In genomic region chr1:149103109-149104081, GRCh38 we compare ENCODE assay signal across 8 cellular contexts. TPM values are rescaled to one million over a fixed set of nuclear protein-coding genes. Genes with fewer than 3 reads are reported as not detected.
A peak's percentile ranks its signal among the peaks of the same experiment; 100 is the strongest.
DNase-seq lines count a peak whose midpoint lies in the region; ATAC-seq lines count a peak whose summit lies in the region.
"Not testable (repeated sequence)": the region's sequence is repeated elsewhere in the genome, so short reads cannot be mapped to it uniquely, and the experiment has no call there.

TSS of gene NBPF9 (minus strand) at chr1:149103551. CDS start at chr1:149082139, 21,412 bp downstream.

- peak within 1 kb of the TSS; percentile 96 to 97 for H3K4me3 Mint-ChIP-seq in stimulated activated naive CD8-positive, alpha-beta T cell treated with anti-CD3 and anti-CD28 coated beads, Interleukin-15, amount 100 ng/mL, for 72 hours

- peak within 1 kb of the TSS; percentile 50 for H3K4me3 ChIP-seq in H7 (ENCODE audit: insufficient read depth, low read depth, low read length)

- not testable (repeated sequence) for H3K4me1 Mint-ChIP-seq in stimulated activated naive CD8-positive, alpha-beta T cell treated with anti-CD3 and anti-CD28 coated beads, Interleukin-15, amount 100 ng/mL, for 72 hours

- not testable (repeated sequence) for H3K9me3 Mint-ChIP-seq in activated naive CD4-positive, alpha-beta T cell treated with anti-CD3 and anti-CD28 coated beads, Interleukin-2, amount 50 U/mL, for 72 hours; stimulated activated naive CD8-positive, alpha-beta T cell treated with anti-CD3 and anti-CD28 coated beads, Interleukin-15, amount 100 ng/mL, for 72 hours

- DNase-seq in ELF-1 (ENCODE audit: low read depth, low spot score) (peak; percentile 57), KBM-7 (peak; percentile 30), SW480 (ENCODE audit: low spot score) (peak; percentile 22), globus pallidus (ENCODE audit: low spot score) (peak; percentile 11), nucleus accumbens (lab: John Stamatoyannopoulos, UW) (peak in 31 of 56 donors; percentile 0 to 64 (median 8))
- not testable (repeated sequence) for DNase-seq in H7
- peak; percentile 43 to 75 for DNase-seq in activated naive CD4-positive, alpha-beta T cell treated with anti-CD3 and anti-CD28 coated beads, Interleukin-2, amount 50 U/mL, for 72 hours (ENCODE audit: low spot score in 2 of 2)
- peak; percentile 39 to 53 for DNase-seq in stimulated activated naive CD8-positive, alpha-beta T cell treated with anti-CD3 and anti-CD28 coated beads, Interleukin-15, amount 100 ng/mL, for 72 hours

- peak within 1 kb of the TSS; percentile 88 to 99 for H3K27ac Mint-ChIP-seq in activated naive CD4-positive, alpha-beta T cell treated with anti-CD3 and anti-CD28 coated beads, Interleukin-2, amount 50 U/mL, for 72 hours
- H3K27ac Mint-ChIP-seq in stimulated activated naive CD8-positive, alpha-beta T cell treated with anti-CD3 and anti-CD28 coated beads, Interleukin-15, amount 100 ng/mL, for 72 hours: peak within 1 kb of the TSS; percentile 91 to 99

- not testable (repeated sequence) for H3K27me3 ChIP-seq in H7 (ENCODE audit: control insufficient read depth, insufficient read depth, low read length)

- not testable (repeated sequence) for H3K36me3 ChIP-seq in H7 (replicated peaks; ENCODE audit: control insufficient read depth, insufficient read depth, low read length)

- not testable (repeated sequence) for H3K27me3 Mint-ChIP-seq in stimulated activated naive CD8-positive, alpha-beta T cell treated with anti-CD3 and anti-CD28 coated beads, Interleukin-15, amount 100 ng/mL, for 72 hours

- peak; percentile 95 to 98 for ATAC-seq in activated naive CD4-positive, alpha-beta T cell treated with anti-CD3 and anti-CD28 coated beads, Interleukin-2, amount 50 U/mL, for 72 hours
- peak; percentile 95 for ATAC-seq in stimulated activated naive CD8-positive, alpha-beta T cell treated with anti-CD3 and anti-CD28 coated beads, Interleukin-15, amount 100 ng/mL, for 72 hours

- not testable (repeated sequence) for H3K36me3 Mint-ChIP-seq in activated naive CD4-positive, alpha-beta T cell treated with anti-CD3 and anti-CD28 coated beads, Interleukin-2, amount 50 U/mL, for 72 hours

- in situ Hi-C loops in KBM-7 (cut with MboI; ENCODE audit: low pct_unique_long_range_greater_than_20kb, low sequenced_read_pairs): not testable (repeated sequence)

RNA-seq across cellular contexts. Expression of gene NBPF9, which starts in this region (rescaled TPM):
- 5.5 and 6.8 TPM in 2 replicates for total RNA-seq in H7 (2014; rRNA removed; shearing (Covaris generic))
- total RNA-seq in activated naive CD4-positive, alpha-beta T cell treated with anti-CD3 and anti-CD28 coated beads, Interleukin-2, amount 50 U/mL, for 72 hours: 10 to 100 TPM; 19.8 to 29.7 TPM
